Comparison of ENCODE assay signal across 1 cellular context in the genomic region with DNA sequence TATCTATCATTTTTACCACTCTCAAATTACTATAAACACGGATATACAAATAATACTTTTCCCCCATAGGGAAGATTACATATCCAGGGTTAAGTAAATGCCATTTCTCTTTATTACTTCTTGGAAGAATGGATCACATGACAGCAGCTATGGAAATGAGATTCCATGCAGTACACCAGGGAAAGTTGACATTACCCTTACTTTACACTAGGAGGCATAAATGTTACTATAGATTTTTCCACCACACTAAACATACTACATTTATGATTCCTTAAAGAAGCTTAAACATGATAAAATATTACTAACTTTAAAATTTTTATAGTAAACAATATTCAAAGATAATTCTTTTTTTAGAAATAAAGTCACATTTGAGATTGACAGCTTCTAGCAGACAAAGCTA.
TF ChIP-seq lines count a peak whose summit lies in the region.

No MANE protein-coding gene starts in this region.

TF ChIP-seq in HepG2, 621 proteins besides CTCF, POLR2A, EP300 and RAD21 (continued from another document):
- TF ChIP-seq HNRNPLL (IDR thresholded peaks at IDR 0.05; ENCODE audit: low read depth, low read length, poor library complexity, severe bottlenecking) (no peak), ISL2 (CRISPR knock-in tag; IDR thresholded peaks at IDR 0.05) (no peak)
